27 cellular contexts compared by ENCODE assay signal in the genomic region with DNA sequence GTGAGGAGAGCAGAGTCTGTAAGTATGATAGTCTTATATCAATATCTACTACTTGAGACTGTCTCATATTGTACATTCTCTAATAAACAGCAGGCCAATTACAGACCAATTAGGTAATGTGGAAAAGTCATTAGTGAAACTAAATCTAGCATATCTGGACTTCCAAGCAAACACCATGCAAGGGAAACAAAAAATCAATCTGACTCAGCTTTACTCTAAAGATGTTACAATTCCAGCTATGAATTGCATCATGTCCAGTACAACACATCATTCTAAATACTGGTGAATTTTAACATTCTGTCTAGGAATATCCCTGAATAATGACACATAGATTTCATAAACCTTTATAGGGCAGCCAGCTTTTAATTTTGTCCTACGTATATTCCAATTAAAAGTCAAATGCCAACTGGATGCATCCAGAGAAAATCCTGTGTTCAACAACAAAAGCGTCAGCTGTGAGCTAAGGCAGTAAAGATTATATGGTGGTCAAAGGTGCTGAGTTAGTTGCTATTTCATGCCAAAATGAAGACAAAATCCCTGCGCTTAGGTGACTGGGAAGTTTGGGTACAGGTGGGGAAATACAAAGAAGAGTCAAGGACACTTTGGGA.
DNase-seq lines count a peak whose midpoint lies in the region; ATAC-seq, FAIRE-seq and TF ChIP-seq lines count a peak whose summit lies in the region.
"Had no signal": no experiment of that assay in that cellular context is flagged by ENCODE, and none has a peak within 500 bp of the region (broad histone marks: within the 10 kb centered on the region; RNA-seq: fewer than 3 reads in every experiment).

No MANE protein-coding gene starts in this region.

- H3K4me3 Mint-ChIP-seq in astrocyte (ENCODE audit: unreplicated experiment), result no peak overlapping the region
- H3K4me3 Mint-ChIP-seq: activated T-cell treated with anti-CD3 and anti-CD28 coated beads, Interleukin-2, amount 50 U/mL, for 4 hours; mesothelial cell of epicardium; neural crest cell had no signal

- no peaks in the 10 kb centered on the region for H3K79me2 ChIP-seq in astrocyte (ENCODE audit: insufficient read depth, low read length)

- peaks cover 3% of the 10 kb centered on the region for H3K9me3 Mint-ChIP-seq in astrocyte (ENCODE audit: unreplicated experiment)
- H3K9me3 Mint-ChIP-seq: activated T-cell treated with anti-CD3 and anti-CD28 coated beads, Interleukin-2, amount 50 U/mL, for 4 hours had no signal

- no peak overlapping the region for H3K9ac ChIP-seq in astrocyte (ENCODE audit: low read length)

- peaks cover 8% of the 10 kb centered on the region for H3K4me1 Mint-ChIP-seq in astrocyte (ENCODE audit: low read depth, unreplicated experiment)
- H3K4me1 Mint-ChIP-seq: mesothelial cell of epicardium, neural crest cell had no signal

- no peak overlapping the region for H3K27ac ChIP-seq in astrocyte (ENCODE audit: low read depth, low read length)
- H3K27ac ChIP-seq in foreskin keratinocyte, result peak overlapping the region; percentile 13
- H3K27ac ChIP-seq: heart right ventricle, SK-N-MC, thoracic aorta had no signal

- H3K4me1 ChIP-seq in astrocyte (ENCODE audit: insufficient read depth, low read length), result no peaks in the 10 kb centered on the region
- H3K4me1 ChIP-seq in foreskin keratinocyte, result no peaks in the 10 kb centered on the region
- H3K4me1 ChIP-seq: heart right ventricle had no signal

- no peak for FAIRE-seq in astrocyte (lab: Jason Lieb, UNC)
- FAIRE-seq: colon, GM12878, H1, kidney had no signal

- no peaks in the 10 kb centered on the region for H3K36me3 Mint-ChIP-seq in astrocyte (ENCODE audit: low read depth, unreplicated experiment)

- no peaks in the 10 kb centered on the region for H4K20me1 ChIP-seq in astrocyte (ENCODE audit: insufficient read depth, low read length)

- H2AFZ ChIP-seq in astrocyte (ENCODE audit: low read depth, low read length), result no peak overlapping the region

- no peaks in the 10 kb centered on the region for H3K27me3 ChIP-seq in astrocyte (ENCODE audit: insufficient read depth, low read length)
- no peaks in the 10 kb centered on the region for H3K27me3 ChIP-seq in foreskin keratinocyte
- H3K27me3 ChIP-seq: heart right ventricle had no signal

- no peak overlapping the region for H3K4me3 ChIP-seq in AG09309 (ENCODE audit: control insufficient read depth, low read depth, low read length)
- no peak overlapping the region for H3K4me3 ChIP-seq in astrocyte (ENCODE audit: insufficient read depth, low read depth, low read length)
- H3K4me3 ChIP-seq: GM12878, heart right ventricle, SK-N-MC, thoracic aorta had no signal

- peak overlapping the region; percentile 95 for H3K27ac Mint-ChIP-seq in astrocyte (ENCODE audit: unreplicated experiment)
- H3K27ac Mint-ChIP-seq: mesothelial cell of epicardium had no signal

- intact Hi-C loops in left colon (cut with DNase I, micrococcal nuclease), result no loop called here

- ATAC-seq in foreskin keratinocyte (peak; percentile 18), left colon (no peak), GM21515 (IDR thresholded peaks at IDR 0.05; ENCODE audit: unreplicated experiment) (no peak)
- ATAC-seq: activated T-cell treated with anti-CD3 and anti-CD28 coated beads, Interleukin-2, amount 50 U/mL, for 4 hours; GM12878; heart right ventricle; PC-3; right cardiac atrium had no signal

- no peak overlapping the region for H3K4me2 ChIP-seq in astrocyte (ENCODE audit: low read length)

- peak; percentile 54 for DNase-seq in AG09309 (ENCODE audit: low read depth)
- peak; percentile 11 for DNase-seq in HCEC 1CT
- no peak for DNase-seq in astrocyte (ENCODE audit: low read depth)
- DNase-seq in foreskin keratinocyte, result peak in 1 of 2 donors; percentile 39
- no peak for DNase-seq in NCI-H187 (lab: John Stamatoyannopoulos, UW)
- DNase-seq in nucleus accumbens (lab: John Stamatoyannopoulos, UW), result no peak
- DNase-seq in left colon, result no peak
- DNase-seq: activated CD4-positive, alpha-beta T cell treated with anti-CD3 and anti-CD28 coated beads, Interleukin-2, amount 50 U/mL, for 48 hours; activated T-cell treated with anti-CD3 and anti-CD28 coated beads, Interleukin-2, amount 50 U/mL, for 4 hours; AML-193; Calu3; heart right ventricle; kidney; NCI-H1694; NCI-H510A; PC-3; right cardiac atrium; stimulated activated CD4-positive, alpha-beta T cell treated with anti-CD3 and anti-CD28 coated beads, Interleukin-2, amount 100 ng/mL, for 48 hours; T1000 had no signal

- H3K9me3 ChIP-seq in astrocyte (ENCODE audit: insufficient read depth, low read depth, low read length), result no peaks in the 10 kb centered on the region
- H3K9me3 ChIP-seq: heart right ventricle, thoracic aorta had no signal

- no peak for TF ChIP-seq CTCF in AG09309 (IDR thresholded peaks at IDR 0.05; ENCODE audit: control insufficient read depth, insufficient read depth, low read depth, low read length, missing control alignments)
- no peak for TF ChIP-seq CTCF in astrocyte (IDR thresholded peaks at IDR 0.05; ENCODE audit: insufficient read depth, low read depth, low read length)
- TF ChIP-seq CTCF in foreskin keratinocyte (conservative IDR thresholded peaks at IDR 0.05), result no peak

- H3K36me3 ChIP-seq in astrocyte (ENCODE audit: insufficient read depth, low read length), result no peaks in the 10 kb centered on the region
- H3K36me3 ChIP-seq: heart right ventricle, thoracic aorta had no signal

- no peaks in the 10 kb centered on the region for H3K27me3 Mint-ChIP-seq in astrocyte (ENCODE audit: low read depth, unreplicated experiment)

Comparison
In these comparisons a context has a peak if more than half of its experiments do, and no peak if none do; other contexts are left out.
1. DNase-seq: peak in AG09309 (single experiment) and HCEC 1CT (single experiment); none in astrocyte (single experiment), NCI-H187 (0 of 2), nucleus accumbens (0 of 56) and left colon (0 of 2).